ENCODE assay signal across 28 cellular contexts in the genomic region with DNA sequence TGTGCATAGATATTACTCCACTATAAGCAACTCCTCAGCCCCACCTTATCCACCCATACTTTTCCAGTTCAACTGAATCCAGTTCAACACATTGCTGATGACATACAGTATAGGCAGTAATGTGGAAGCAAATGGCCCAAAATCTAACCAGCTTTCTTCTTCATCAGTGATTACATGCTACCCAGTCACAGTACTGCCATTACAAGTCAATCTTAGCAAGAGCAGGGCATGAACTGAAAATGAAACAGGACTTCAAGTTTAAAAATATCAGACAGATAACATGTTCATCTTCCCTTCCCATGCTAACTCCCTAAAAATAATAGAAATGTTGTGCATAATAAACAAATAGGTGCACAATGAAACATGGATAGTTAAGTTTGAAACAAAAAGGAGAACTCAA. TPM values are rescaled to one million over a fixed set of nuclear protein-coding genes. Genes with fewer than 3 reads are reported as not detected.
DNase-seq lines count a peak whose midpoint lies in the region; ATAC-seq, FAIRE-seq and TF ChIP-seq lines count a peak whose summit lies in the region.
"Had no signal": no experiment of that assay in that cellular context is flagged by ENCODE, and none has a peak within 500 bp of the region (broad histone marks: within the 10 kb centered on the region; RNA-seq: fewer than 3 reads in every experiment).

No MANE protein-coding gene starts in this region.

- ATAC-seq in GM21529 (IDR thresholded peaks at IDR 0.05; ENCODE audit: unreplicated experiment) = peak; percentile 54
- ATAC-seq in GM21737 (IDR thresholded peaks at IDR 0.05; ENCODE audit: unreplicated experiment) = no peak
- no peak for ATAC-seq in SK-N-SH treated with all-trans-retinoic acid at 6 μM for 48 hours
- ATAC-seq: A549, GM23338, PC-3, Right ventricle myocardium inferior had no signal

- peak; percentile 58 for FAIRE-seq in GM12892 (lab: Jason Lieb, UNC)
- FAIRE-seq: A549, D721Med had no signal

- H3K4me2 ChIP-seq in MM.1S (ENCODE audit: low read depth, low read length) (peak overlapping the region; percentile 72), GM23248 (ENCODE audit: unreplicated experiment) (no peak overlapping the region)
- H3K4me2 ChIP-seq: A549, GM23338 had no signal

- H3K79me2 ChIP-seq in MM.1S (ENCODE audit: low read length) (peaks cover 98% of the 10 kb centered on the region), GM23248 (ENCODE audit: insufficient read depth) (no peaks in the 10 kb centered on the region)

- H4K20me1 ChIP-seq in MM.1S (ENCODE audit: insufficient read depth, low read length) (no peaks in the 10 kb centered on the region), GM23248 (ENCODE audit: insufficient read depth) (no peaks in the 10 kb centered on the region)

- no peaks in the 10 kb centered on the region for H3K9me2 ChIP-seq in MM.1S (replicated peaks; ENCODE audit: insufficient read depth, low read length)
- no peaks in the 10 kb centered on the region for H3K9me2 ChIP-seq in GM23248 (ENCODE audit: insufficient read depth)

- H3K9ac ChIP-seq in MM.1S (ENCODE audit: low read length) (no peak overlapping the region), GM23248 (no peak overlapping the region)
- H3K9ac ChIP-seq: BLaER1 treated with 17β-estradiol and CSF1 and Interleukin-3, amounts not matched to agents 10 nM and 100 nM had no signal

- peak overlapping the region; percentile 26; the same call in 1 of the 2 replicates for H3K27ac ChIP-seq in MM.1S (ENCODE audit: low read length)
- H3K27ac ChIP-seq in GM23248 = no peak overlapping the region
- H3K27ac ChIP-seq: A549; BLaER1 treated with 17β-estradiol and CSF1 and Interleukin-3, amounts not matched to agents 10 nM and 100 nM; SJCRH30 had no signal

- H2AFZ ChIP-seq in MM.1S (ENCODE audit: low read length) = no peak overlapping the region
- H2AFZ ChIP-seq in GM23248 = no peak overlapping the region
- H2AFZ ChIP-seq: GM23338 had no signal

- TF ChIP-seq CTCF in MM.1S (IDR thresholded peaks at IDR 0.05; ENCODE audit: low read length) = no peak

- H3K4me1 ChIP-seq in MM.1S (ENCODE audit: low read length) = peaks cover 39% of the 10 kb centered on the region
- no peaks in the 10 kb centered on the region for H3K4me1 ChIP-seq in GM23248 (ENCODE audit: insufficient read depth)
- H3K4me1 ChIP-seq: A549, SJCRH30 had no signal

- H3K27me3 ChIP-seq in MM.1S (replicated peaks; ENCODE audit: insufficient read depth, low read length) = no peaks in the 10 kb centered on the region
- H3K27me3 ChIP-seq in GM23248 (replicated peaks; ENCODE audit: insufficient read depth) = no peaks in the 10 kb centered on the region
- H3K27me3 ChIP-seq: BLaER1 treated with 17β-estradiol and CSF1 and Interleukin-3, amounts not matched to agents 10 nM and 100 nM; SJCRH30 had no signal

- TF ChIP-seq POLR2A in GM12892 (IDR thresholded peaks at IDR 0.05; ENCODE audit: low read depth, low read length) = no peak

- H3K4me3 ChIP-seq in MM.1S (ENCODE audit: low read length) = peak overlapping the region; percentile 12
- H3K4me3 ChIP-seq in GM23248 = no peak overlapping the region
- H3K4me3 ChIP-seq: A549; BLaER1 treated with 17β-estradiol and CSF1 and Interleukin-3, amounts not matched to agents 10 nM and 100 nM; GM23338; SJCRH30 had no signal

- in situ Hi-C loops in GM23248 (cut with MboI) = no loop called here

- no peak for DNase-seq in GM12892 (ENCODE audit: insufficient read length)
- no peak for DNase-seq in MM.1S
- no peak for DNase-seq in GM23248
- DNase-seq in middle frontal gyrus (ENCODE audit: extremely low spot score, low spot score) = no peak
- DNase-seq: AML-193; CD4-positive, alpha-beta T cell; H9; IMR-90; KG1; NCI-H1092; NCI-H1417 treated with DMSO at 0.1 percent for 48 hours; NCI-H1694 treated with DMSO at 0.1 percent for 48 hours; NCI-H2081; NCI-H2171; NCI-H345; NCI-H510A treated with DMSO at 0.1 percent for 48 hours; NCI-H748 treated with DMSO at 0.1 percent for 48 hours; PC-3; T-helper 2 cell had no signal

- H3F3A ChIP-seq in MM.1S (ENCODE audit: insufficient read depth, low read length) (peaks cover 16% of the 10 kb centered on the region), GM23248 (ENCODE audit: insufficient read depth) (no peaks in the 10 kb centered on the region)

- H3K9me3 ChIP-seq in MM.1S (replicated peaks; ENCODE audit: insufficient read depth, low read length) = no peaks in the 10 kb centered on the region
- H3K9me3 ChIP-seq in GM23248 (ENCODE audit: low read depth) = no peaks in the 10 kb centered on the region
- H3K9me3 ChIP-seq: A549, SJCRH30 had no signal

- no peaks in the 10 kb centered on the region for H3K36me3 ChIP-seq in MM.1S (replicated peaks; ENCODE audit: insufficient read depth, low read length)
- H3K36me3 ChIP-seq in GM23248 (ENCODE audit: low read depth) = no peaks in the 10 kb centered on the region
- H3K36me3 ChIP-seq: SJCRH30 had no signal

TF ChIP-seq in SK-N-SH treated with all-trans-retinoic acid at 6 μM for 48 hours, 23 proteins besides CTCF, POLR2A, EP300 and RAD21 (continues in another document):
- no peak for TF ChIP-seq GLIS3 (CRISPR knock-in tag; IDR thresholded peaks at IDR 0.05)
- no peak for TF ChIP-seq ARNTL (CRISPR knock-in tag; IDR thresholded peaks at IDR 0.05; ENCODE audit: borderline replicate concordance, low read depth)
- TF ChIP-seq RARB (CRISPR knock-in tag; IDR thresholded peaks at IDR 0.05) = no peak
- TF ChIP-seq OSR1 (CRISPR knock-in tag; IDR thresholded peaks at IDR 0.05) = no peak
- TF ChIP-seq CSDC2 (CRISPR knock-in tag; IDR thresholded peaks at IDR 0.05) = no peak
- no peak for TF ChIP-seq TSHZ2 (CRISPR knock-in tag; IDR thresholded peaks at IDR 0.05)
- TF ChIP-seq, protein P1, sequence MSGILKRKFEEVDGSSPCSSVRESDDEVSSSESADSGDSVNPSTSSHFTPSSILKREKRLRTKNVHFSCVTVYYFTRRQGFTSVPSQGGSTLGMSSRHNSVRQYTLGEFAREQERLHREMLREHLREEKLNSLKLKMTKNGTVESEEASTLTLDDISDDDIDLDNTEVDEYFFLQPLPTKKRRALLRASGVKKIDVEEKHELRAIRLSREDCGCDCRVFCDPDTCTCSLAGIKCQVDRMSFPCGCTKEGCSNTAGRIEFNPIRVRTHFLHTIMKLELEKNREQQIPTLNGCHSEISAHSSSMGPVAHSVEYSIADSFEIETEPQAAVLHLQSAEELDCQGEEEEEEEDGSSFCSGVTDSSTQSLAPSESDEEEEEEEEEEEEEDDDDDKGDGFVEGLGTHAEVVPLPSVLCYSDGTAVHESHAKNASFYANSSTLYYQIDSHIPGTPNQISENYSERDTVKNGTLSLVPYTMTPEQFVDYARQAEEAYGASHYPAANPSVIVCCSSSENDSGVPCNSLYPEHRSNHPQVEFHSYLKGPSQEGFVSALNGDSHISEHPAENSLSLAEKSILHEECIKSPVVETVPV (CRISPR knock-in tag; IDR thresholded peaks at IDR 0.05) = no peak
- TF ChIP-seq, protein P2, sequence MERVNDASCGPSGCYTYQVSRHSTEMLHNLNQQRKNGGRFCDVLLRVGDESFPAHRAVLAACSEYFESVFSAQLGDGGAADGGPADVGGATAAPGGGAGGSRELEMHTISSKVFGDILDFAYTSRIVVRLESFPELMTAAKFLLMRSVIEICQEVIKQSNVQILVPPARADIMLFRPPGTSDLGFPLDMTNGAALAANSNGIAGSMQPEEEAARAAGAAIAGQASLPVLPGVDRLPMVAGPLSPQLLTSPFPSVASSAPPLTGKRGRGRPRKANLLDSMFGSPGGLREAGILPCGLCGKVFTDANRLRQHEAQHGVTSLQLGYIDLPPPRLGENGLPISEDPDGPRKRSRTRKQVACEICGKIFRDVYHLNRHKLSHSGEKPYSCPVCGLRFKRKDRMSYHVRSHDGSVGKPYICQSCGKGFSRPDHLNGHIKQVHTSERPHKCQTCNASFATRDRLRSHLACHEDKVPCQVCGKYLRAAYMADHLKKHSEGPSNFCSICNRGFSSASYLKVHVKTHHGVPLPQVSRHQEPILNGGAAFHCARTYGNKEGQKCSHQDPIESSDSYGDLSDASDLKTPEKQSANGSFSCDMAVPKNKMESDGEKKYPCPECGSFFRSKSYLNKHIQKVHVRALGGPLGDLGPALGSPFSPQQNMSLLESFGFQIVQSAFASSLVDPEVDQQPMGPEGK (CRISPR knock-in tag; IDR thresholded peaks at IDR 0.05; ENCODE audit: borderline replicate concordance) = no peak
- TF ChIP-seq ZNF565 (CRISPR knock-in tag; conservative IDR thresholded peaks at IDR 0.05; ENCODE audit: low read depth) = no peak
- no peak for TF ChIP-seq ESRRG (CRISPR knock-in tag; IDR thresholded peaks at IDR 0.05)
- no peak for TF ChIP-seq ISL1 (CRISPR knock-in tag; IDR thresholded peaks at IDR 0.05)
- no peak for TF ChIP-seq ZFP3 (CRISPR knock-in tag; IDR thresholded peaks at IDR 0.05)

RNA-seq across cellular contexts. Expression of gene RRAGD, which starts 19.2 kb away (rescaled TPM):
- 29.6 TPM for polyA plus RNA-seq in GM12892 (2012; ENCODE audit: missing spikeins)
- total RNA-seq in GM23248 (2014; rRNA removed; shearing (Covaris generic)) = not detected in 2 replicates
- not detected in 2 replicates for polyA plus RNA-seq in GM23248 (2016; fragmentation: Nextera tagmentation; extraction: Ambion mirVana)
- total RNA-seq: IMR-90 had no signal
- polyA plus RNA-seq: IMR-90 had no signal

RNA-seq across cellular contexts. Expression of gene ANKRD6, which starts 40.1 kb away (rescaled TPM):
- polyA plus RNA-seq in GM12892 (2012; ENCODE audit: missing spikeins) = 4.3 TPM
- total RNA-seq in GM23248 (2014; rRNA removed; shearing (Covaris generic)) = 1.0 and 12.4 TPM in 2 replicates
- 0.54 and 0.58 TPM in 2 replicates for polyA plus RNA-seq in GM23248 (2016; fragmentation: Nextera tagmentation; extraction: Ambion mirVana)

RNA-seq across cellular contexts. Expression of gene UBE2J1, which starts 40.3 kb away (rescaled TPM):
- polyA plus RNA-seq in GM12892 (2012; ENCODE audit: missing spikeins) = 79.4 TPM
- total RNA-seq in GM23248 (2014; rRNA removed; shearing (Covaris generic)) = 42.9 and 43.4 TPM in 2 replicates
- polyA plus RNA-seq in GM23248 (2016; fragmentation: Nextera tagmentation; extraction: Ambion mirVana) = 44.5 and 44.6 TPM in 2 replicates
